In the genomic region with DNA sequence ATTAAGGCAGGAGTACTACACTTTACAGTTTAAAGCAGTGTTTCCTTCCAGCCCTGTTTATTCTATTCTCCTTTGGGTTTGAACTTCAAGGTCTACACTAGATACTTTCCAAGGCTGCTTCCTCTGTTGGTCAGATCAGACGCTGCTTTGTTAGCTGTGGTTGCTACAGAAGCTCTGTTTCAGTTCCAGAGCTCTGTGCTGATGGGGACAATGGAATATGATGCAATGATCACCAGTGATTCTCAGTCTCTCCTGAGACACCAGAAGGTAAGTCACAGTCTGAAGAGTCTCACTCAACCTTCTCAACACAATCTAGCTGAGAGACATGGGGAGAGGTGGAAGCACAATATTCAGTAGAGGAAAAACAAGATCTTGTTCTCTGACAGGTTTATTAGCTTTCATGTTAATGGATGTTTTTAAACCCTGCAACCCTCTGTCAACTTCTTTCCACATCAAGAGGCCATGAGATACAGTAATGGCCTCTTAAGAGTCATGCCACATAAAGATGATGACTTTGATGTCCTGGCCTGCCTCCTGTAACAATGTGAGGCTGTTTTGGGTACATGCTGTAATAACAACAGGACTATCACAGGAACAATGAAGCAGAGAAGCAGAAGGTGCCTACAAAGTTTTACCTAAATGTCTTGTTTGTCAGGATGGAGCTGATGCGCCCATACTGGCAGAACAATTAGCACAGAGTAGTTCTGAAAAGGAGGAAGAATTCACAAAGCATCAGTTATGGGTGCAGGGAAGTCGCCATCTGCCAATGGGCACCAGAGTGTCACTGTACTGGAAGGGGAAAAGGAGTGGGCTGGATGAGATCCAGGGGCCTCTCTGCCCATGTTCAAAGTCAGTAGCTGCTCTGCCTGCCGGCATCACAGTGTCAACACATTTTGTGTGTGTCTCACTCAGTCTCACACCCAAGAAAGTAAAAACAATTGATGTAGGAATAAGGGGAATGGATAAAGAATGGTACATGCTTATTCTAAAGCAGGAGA, we compare ENCODE assay signal across 13 cellular contexts. TPM values are rescaled to one million over a fixed set of nuclear protein-coding genes. Genes with fewer than 3 reads are reported as not detected.
DNase-seq lines count a peak whose midpoint lies in the region; ATAC-seq and TF ChIP-seq lines count a peak whose summit lies in the region.
"Had no signal": no experiment of that assay in that cellular context is flagged by ENCODE, and none has a peak within 500 bp of the region (broad histone marks: within the 10 kb centered on the region; RNA-seq: fewer than 3 reads in every experiment).

No MANE protein-coding gene starts in this region.

- intact Hi-C loops in activated naive CD4-positive, alpha-beta T cell treated with anti-CD3 and anti-CD28 coated beads for 36 hours (cut with micrococcal nuclease) = no loop called here

- H3K27ac ChIP-seq in endodermal cell (ENCODE audit: low read depth, low read length) (no peak overlapping the region), thymus (ENCODE audit: low read depth) (peak overlapping the region; percentile 43), brain microvascular endothelial cell (no peak overlapping the region)
- H3K27ac ChIP-seq: parathyroid adenoma had no signal

- TF ChIP-seq CTCF in endodermal cell (conservative IDR thresholded peaks at IDR 0.05) (no peak), brain microvascular endothelial cell (IDR thresholded peaks at IDR 0.05; ENCODE audit: low read depth, low read length, missing control alignments) (no peak)

- H3K9me3 Mint-ChIP-seq in activated naive CD4-positive, alpha-beta T cell treated with anti-CD3 and anti-CD28 coated beads, Interleukin-2, amount 10 ng/mL, durations not matched to agents 7 days and 5 days = no peaks in the 10 kb centered on the region
- H3K9me3 Mint-ChIP-seq in activated naive CD4-positive, alpha-beta T cell treated with anti-CD3 and anti-CD28 coated beads for 36 hours = no peaks in the 10 kb centered on the region
- H3K9me3 Mint-ChIP-seq in endodermal cell = no peaks in the 10 kb centered on the region
- H3K9me3 Mint-ChIP-seq: activated B cell treated with CpG ODN at 0.5 μM for 24 hours, memory B cell had no signal

- peaks cover 42% of the 10 kb centered on the region for H3K36me3 Mint-ChIP-seq in activated naive CD4-positive, alpha-beta T cell treated with anti-CD3 and anti-CD28 coated beads, Interleukin-2, amount 10 ng/mL, durations not matched to agents 7 days and 5 days
- H3K36me3 Mint-ChIP-seq in activated naive CD4-positive, alpha-beta T cell treated with anti-CD3 and anti-CD28 coated beads for 36 hours (ENCODE audit: low read depth) = peaks cover 29% of the 10 kb centered on the region
- H3K36me3 Mint-ChIP-seq in endodermal cell (ENCODE audit: low read depth) = peaks cover 47% of the 10 kb centered on the region

- H3K9me3 ChIP-seq in endodermal cell (ENCODE audit: control insufficient read depth, low read length) = no peaks in the 10 kb centered on the region
- no peaks in the 10 kb centered on the region for H3K9me3 ChIP-seq in thymus (ENCODE audit: control insufficient read depth)

- no peak for DNase-seq in activated naive CD4-positive, alpha-beta T cell treated with anti-CD3 and anti-CD28 coated beads, Interleukin-2, amount 10 ng/mL, durations not matched to agents 7 days and 5 days
- DNase-seq in activated naive CD4-positive, alpha-beta T cell treated with anti-CD3 and anti-CD28 coated beads for 36 hours = no peak
- DNase-seq in NCI-H187 treated with DMSO at 0.1 percent for 48 hours (lab: John Stamatoyannopoulos, UW) = peak; percentile 88
- DNase-seq in endodermal cell = peak; percentile 22
- DNase-seq in stimulated activated naive CD4-positive, alpha-beta T cell treated with Interleukin-2 at 50 U/mL for 16 hours (lab: John Stamatoyannopoulos, UW) = no peak
- no peak for DNase-seq in brain microvascular endothelial cell
- DNase-seq: activated B cell treated with CpG ODN at 0.5 μM for 24 hours; activated effector memory CD4-positive, alpha-beta T cell treated with anti-CD3 and anti-CD28 coated beads, Interleukin-2, amount 50 U/mL, for 16 hours had no signal

- peaks cover 59% of the 10 kb centered on the region for H3K36me3 ChIP-seq in endodermal cell (ENCODE audit: control insufficient read depth, insufficient read depth, low read length)
- H3K36me3 ChIP-seq in thymus (ENCODE audit: control insufficient read depth, insufficient read depth) = peaks cover 40% of the 10 kb centered on the region
- H3K36me3 ChIP-seq in brain microvascular endothelial cell (replicated peaks) = peaks cover 22% of the 10 kb centered on the region

- H3K4me1 Mint-ChIP-seq in activated naive CD4-positive, alpha-beta T cell treated with anti-CD3 and anti-CD28 coated beads, Interleukin-2, amount 10 ng/mL, durations not matched to agents 7 days and 5 days = peaks cover 52% of the 10 kb centered on the region
- H3K4me1 Mint-ChIP-seq in activated naive CD4-positive, alpha-beta T cell treated with anti-CD3 and anti-CD28 coated beads for 36 hours (ENCODE audit: low read depth) = peaks cover 23% of the 10 kb centered on the region
- peaks cover 44% of the 10 kb centered on the region for H3K4me1 Mint-ChIP-seq in endodermal cell

- CTCF ChIA-PET in activated naive CD4-positive, alpha-beta T cell treated with anti-CD3 and anti-CD28 coated beads, Interleukin-2, amount 10 ng/mL, durations not matched to agents 7 days and 5 days (lab: Charles Lee) = interaction anchor here (0.6 to 1.8 kb wide), 8 partner anchors 9 to 163 kb away, joined by 3 to 9 read pairs (median 4); a partner anchor contains a TSS
- CTCF ChIA-PET in activated naive CD4-positive, alpha-beta T cell treated with anti-CD3 and anti-CD28 coated beads for 36 hours (lab: Charles Lee) = interaction anchor here (0.6 to 4.7 kb wide), 7 partner anchors 11 to 264 kb away, joined by 3 to 17 read pairs (median 4); a partner anchor contains a TSS

- peaks cover 9% of the 10 kb centered on the region for H3K4me1 ChIP-seq in endodermal cell (ENCODE audit: control insufficient read depth, insufficient read depth, low read length)
- no peaks in the 10 kb centered on the region for H3K4me1 ChIP-seq in thymus (ENCODE audit: control insufficient read depth, insufficient read depth, low read length)
- H3K4me1 ChIP-seq: parathyroid adenoma had no signal

- WGBS in endodermal cell (ENCODE audit: insufficient coverage in 1 of 2, insufficient read length in 1 of 2), 2 experiments = 81 to 87% methylated on average over 3 to 4 of the region's 4 CpGs
- 85% methylated on average over 4 of the region's 4 CpGs for WGBS in thymus

- in situ Hi-C loops in brain microvascular endothelial cell (cut with HindIII; ENCODE audit: low pct_ligation_motif_present, low sequenced_read_pairs) = no loop called here

- H3K4me3 ChIP-seq in endodermal cell (ENCODE audit: low read length) = no peak overlapping the region
- H3K4me3 ChIP-seq in thymus (ENCODE audit: low read length) = no peak overlapping the region
- H3K4me3 ChIP-seq in brain microvascular endothelial cell (ENCODE audit: low read depth, low read length) = no peak overlapping the region

- H3K27ac Mint-ChIP-seq in activated naive CD4-positive, alpha-beta T cell treated with anti-CD3 and anti-CD28 coated beads, Interleukin-2, amount 10 ng/mL, durations not matched to agents 7 days and 5 days = peak overlapping the region; percentile 14
- no peak overlapping the region for H3K27ac Mint-ChIP-seq in activated naive CD4-positive, alpha-beta T cell treated with anti-CD3 and anti-CD28 coated beads for 36 hours
- no peak overlapping the region for H3K27ac Mint-ChIP-seq in endodermal cell
- H3K27ac Mint-ChIP-seq: activated B cell treated with CpG ODN at 0.5 μM for 24 hours, memory B cell had no signal

- no peak for ATAC-seq in HG03159 (IDR thresholded peaks at IDR 0.05; ENCODE audit: unreplicated experiment)
- ATAC-seq: esophagus mucosa had no signal

- no peak overlapping the region for H3K4me3 Mint-ChIP-seq in activated naive CD4-positive, alpha-beta T cell treated with anti-CD3 and anti-CD28 coated beads, Interleukin-2, amount 10 ng/mL, durations not matched to agents 7 days and 5 days
- H3K4me3 Mint-ChIP-seq in activated naive CD4-positive, alpha-beta T cell treated with anti-CD3 and anti-CD28 coated beads for 36 hours = no peak overlapping the region
- no peak overlapping the region for H3K4me3 Mint-ChIP-seq in endodermal cell
- H3K4me3 Mint-ChIP-seq: activated B cell treated with CpG ODN at 0.5 μM for 24 hours, memory B cell had no signal

- H3K27me3 Mint-ChIP-seq in activated naive CD4-positive, alpha-beta T cell treated with anti-CD3 and anti-CD28 coated beads, Interleukin-2, amount 10 ng/mL, durations not matched to agents 7 days and 5 days = no peaks in the 10 kb centered on the region
- no peaks in the 10 kb centered on the region for H3K27me3 Mint-ChIP-seq in activated naive CD4-positive, alpha-beta T cell treated with anti-CD3 and anti-CD28 coated beads for 36 hours (ENCODE audit: low read depth)
- no peaks in the 10 kb centered on the region for H3K27me3 Mint-ChIP-seq in endodermal cell (ENCODE audit: insufficient read depth)
- H3K27me3 Mint-ChIP-seq: activated B cell treated with CpG ODN at 0.5 μM for 24 hours, memory B cell had no signal

- H3K27me3 ChIP-seq in endodermal cell (ENCODE audit: control insufficient read depth, insufficient read depth, low read length, poor library complexity, severe bottlenecking) (no peaks in the 10 kb centered on the region), thymus (ENCODE audit: control insufficient read depth, insufficient read depth) (no peaks in the 10 kb centered on the region), brain microvascular endothelial cell (replicated peaks) (no peaks in the 10 kb centered on the region)

- no peak overlapping the region for H3K9ac ChIP-seq in endodermal cell (ENCODE audit: extremely low read depth, low read length, poor library complexity, severe bottlenecking)
- H3K9ac ChIP-seq: parathyroid adenoma had no signal

RNA-seq across cellular contexts. Expression of a gene that starts 33.4 kb away (rescaled TPM):
- 100 to 1,000 TPM; 106 to 110 TPM for total RNA-seq in activated naive CD4-positive, alpha-beta T cell treated with anti-CD3 and anti-CD28 coated beads for 36 hours
- 100 to 1,000 TPM in 1 of 2 donors, 10 to 100 TPM in 1; 94.2 to 102 TPM for total RNA-seq in endodermal cell
- 107 TPM for polyA plus RNA-seq in endodermal cell (2013, experiment 1 of 2)
- 106 TPM for polyA plus RNA-seq in endodermal cell (2013, experiment 2 of 2)
- polyA plus RNA-seq in thymus = 93.1 TPM

RNA-seq across cellular contexts. Expression of a gene that starts 33.7 kb away (rescaled TPM):
- total RNA-seq in activated naive CD4-positive, alpha-beta T cell treated with anti-CD3 and anti-CD28 coated beads for 36 hours = 10 to 100 TPM; 25.7 to 28.7 TPM
- total RNA-seq in endodermal cell = 10 to 100 TPM; 40.3 to 46.5 TPM
- 42.0 TPM for polyA plus RNA-seq in endodermal cell (2013, experiment 1 of 2)
- polyA plus RNA-seq in endodermal cell (2013, experiment 2 of 2) = 38.2 TPM
- 19.4 TPM for polyA plus RNA-seq in thymus

Comparison
In these comparisons a context has a peak if more than half of its experiments do, and no peak if none do; other contexts are left out.
1. DNase-seq: peak in NCI-H187 treated with DMSO at 0.1 percent for 48 hours (single experiment) and endodermal cell (single experiment); none in activated naive CD4-positive, alpha-beta T cell treated with anti-CD3 and anti-CD28 coated beads, Interleukin-2, amount 10 ng/mL, durations not matched to agents 7 days and 5 days (single experiment), activated naive CD4-positive, alpha-beta T cell treated with anti-CD3 and anti-CD28 coated beads for 36 hours (single experiment), stimulated activated naive CD4-positive, alpha-beta T cell treated with Interleukin-2 at 50 U/mL for 16 hours (single experiment) and brain microvascular endothelial cell (single experiment).